8 cellular contexts compared by ENCODE assay signal in the genomic region with DNA sequence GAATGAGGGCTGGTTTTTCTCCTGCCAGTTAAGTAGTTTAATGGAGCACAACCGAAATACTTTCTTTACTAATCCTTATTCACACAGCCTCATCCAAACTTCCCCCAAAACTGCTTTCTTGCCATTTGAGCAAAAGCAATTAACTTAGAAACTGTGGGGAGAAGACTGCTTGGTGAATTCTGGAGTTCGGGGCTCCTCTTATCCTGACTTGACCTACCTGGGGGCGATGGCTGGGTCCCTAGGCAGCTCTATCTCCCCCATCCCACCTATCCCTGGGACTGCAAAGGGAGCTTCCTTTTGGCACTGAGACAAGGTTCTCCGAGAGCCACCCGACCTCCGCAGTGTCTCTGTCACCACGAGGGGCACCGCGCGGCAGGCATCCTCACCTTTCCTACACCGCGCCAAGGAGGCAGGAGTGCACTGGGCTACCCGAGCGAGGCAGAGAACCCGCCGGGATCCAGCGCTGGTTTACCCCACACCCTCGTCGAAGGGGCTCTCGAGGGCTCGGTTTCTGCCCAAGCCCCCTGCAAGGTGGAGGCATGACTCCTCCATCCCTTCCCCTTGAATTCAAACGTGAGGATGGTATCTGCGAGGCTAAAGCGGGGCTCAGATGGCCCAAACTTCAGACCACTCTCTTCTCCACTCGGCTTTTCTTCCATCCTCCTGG. TPM values are rescaled to one million over a fixed set of nuclear protein-coding genes. Genes with fewer than 3 reads are reported as not detected.
A peak's percentile ranks its signal among the peaks of the same experiment; 100 is the strongest.
DNase-seq lines count a peak whose midpoint lies in the region; ATAC-seq and TF ChIP-seq lines count a peak whose summit lies in the region.

No MANE protein-coding gene starts in this region.

- H3K23me2 ChIP-seq in H9 (ENCODE audit: insufficient read length, low read depth, low read length, poor library complexity, severe bottlenecking) = peaks cover 14% of the 10 kb centered on the region

- ATAC-seq in GM18511 (IDR thresholded peaks at IDR 0.05; ENCODE audit: unreplicated experiment) = no peak

- H2BK5ac ChIP-seq in H9 (ENCODE audit: insufficient read length, low read length) = no peak overlapping the region

- H3T11ph ChIP-seq in H9 (ENCODE audit: low read length) = no peak overlapping the region

- TF ChIP-seq CTCF in H9 (conservative IDR thresholded peaks at IDR 0.05) (no peak), OCI-LY1 (IDR thresholded peaks at IDR 0.05; ENCODE audit: low read length) (no peak; the same call in 1 of the 2 replicates), parathyroid adenoma (IDR thresholded peaks at IDR 0.05) (no peak)

- H3K4ac ChIP-seq in H9 (ENCODE audit: low read depth, low read length) = no peak overlapping the region

- H3K27me3 ChIP-seq in H9 (ENCODE audit: insufficient read depth, low read length) (no peaks in the 10 kb centered on the region), OCI-LY1 (ENCODE audit: insufficient read depth, low read length) (no peaks in the 10 kb centered on the region), parathyroid adenoma (ENCODE audit: control insufficient read depth, insufficient read depth, low read length) (no peaks in the 10 kb centered on the region)

- H2AFZ ChIP-seq in H9 (ENCODE audit: low read length) (no peak overlapping the region), OCI-LY1 (ENCODE audit: low read length) (no peak overlapping the region), parathyroid adenoma (peak overlapping the region; percentile 58)

- H3K79me1 ChIP-seq in H9 (ENCODE audit: insufficient read depth, low read depth, low read length, poor library complexity, severe bottlenecking) = no peaks in the 10 kb centered on the region

- H4K5ac ChIP-seq in H9 (ENCODE audit: insufficient read length, low read depth, low read length) = no peak overlapping the region

- 0 out of 2 replicates have a peak overlapping the region, but pooled peaks have one; percentile 69 for H3K14ac ChIP-seq in H9 (ENCODE audit: insufficient read depth, low read length)

- H2AK5ac ChIP-seq in H9 (ENCODE audit: insufficient read length, low read length) = no peak overlapping the region

- peak overlapping the region; percentile 77 to 96 (median 89); a peak in 5 of 7 replicates for H3K27ac Mint-ChIP-seq in H9
- peak overlapping the region; percentile 94 for H3K27ac Mint-ChIP-seq in activated T-helper 2 cell treated with anti-CD3 and anti-CD28 coated beads, Interferon-gamma antibody, Interleukin-2, Interleukin-4, amounts not matched to agents 10 μg/mL and 5 μg/mL and 100 μg/mL, durations not matched to agents 14 hours and 24 hours and 36 hours

- H3K18ac ChIP-seq in H9 (ENCODE audit: insufficient read length, low read depth, low read length) = peak overlapping the region; percentile 52

- DNase-seq in COLO829 (ENCODE audit: low spot score) = peak; percentile 9
- DNase-seq in H9 = peak; percentile 57
- DNase-seq in activated T-helper 2 cell treated with anti-CD3 and anti-CD28 coated beads, Interferon-gamma antibody, Interleukin-2, Interleukin-4, amounts not matched to agents 10 μg/mL and 5 μg/mL and 100 μg/mL, durations not matched to agents 14 hours and 24 hours and 36 hours (ENCODE audit: low spot score) = peak; percentile 40
- peak; percentile 17 for DNase-seq in globus pallidus (ENCODE audit: low spot score)
- no peak for DNase-seq in GM19240 (ENCODE audit: insufficient read length, low spot score)

- H4K20me1 ChIP-seq in H9 (ENCODE audit: control insufficient read depth, insufficient read depth, insufficient read length) (no peaks in the 10 kb centered on the region), OCI-LY1 (ENCODE audit: insufficient read depth, low read length) (no peaks in the 10 kb centered on the region)

- H3K79me2 ChIP-seq in H9 (ENCODE audit: insufficient read depth, low read length) (peaks cover 8% of the 10 kb centered on the region; the same call in 1 of the 2 replicates), OCI-LY1 (ENCODE audit: insufficient read depth, low read length) (peaks cover 61% of the 10 kb centered on the region), parathyroid adenoma (peaks cover 25% of the 10 kb centered on the region)

- H3K9ac ChIP-seq in H9 (ENCODE audit: extremely low read depth, insufficient read length, low read length) (peak overlapping the region; percentile 87), OCI-LY1 (ENCODE audit: low read length) (peak overlapping the region; percentile 97), parathyroid adenoma (no peak overlapping the region)

- no peaks in the 10 kb centered on the region for H3K27me3 Mint-ChIP-seq in H9 (ENCODE audit: low read depth)
- no peaks in the 10 kb centered on the region for H3K27me3 Mint-ChIP-seq in activated T-helper 2 cell treated with anti-CD3 and anti-CD28 coated beads, Interferon-gamma antibody, Interleukin-2, Interleukin-4, amounts not matched to agents 10 μg/mL and 5 μg/mL and 100 μg/mL, durations not matched to agents 14 hours and 24 hours and 36 hours (ENCODE audit: low read depth)

- peaks cover 17 to 19% of the 10 kb centered on the region in 2 experiments for H3K4me1 Mint-ChIP-seq in H9
- H3K4me1 Mint-ChIP-seq in activated T-helper 2 cell treated with anti-CD3 and anti-CD28 coated beads, Interferon-gamma antibody, Interleukin-2, Interleukin-4, amounts not matched to agents 10 μg/mL and 5 μg/mL and 100 μg/mL, durations not matched to agents 14 hours and 24 hours and 36 hours (ENCODE audit: low read depth) = peaks cover 37% of the 10 kb centered on the region

- H3K27ac ChIP-seq in H9 (ENCODE audit: insufficient read length, low read depth, low read length) (no peak overlapping the region), OCI-LY1 (ENCODE audit: low read depth, low read length, poor library complexity, severe bottlenecking) (peak overlapping the region; percentile 75), parathyroid adenoma (peak overlapping the region; percentile 99)

- no peaks in the 10 kb centered on the region for H3K9me3 ChIP-seq in H9 (ENCODE audit: control insufficient read depth, low read depth, low read length)
- no peaks in the 10 kb centered on the region for H3K9me3 ChIP-seq in OCI-LY1 (ENCODE audit: low read length)
- H3K9me3 ChIP-seq in parathyroid adenoma (ENCODE audit: control insufficient read depth, low read length) = no peaks in the 10 kb centered on the region

- no CpG with 5 or more reads among the region's 25 CpGs for WGBS in H9 (ENCODE audit: extremely low coverage, insufficient read length, low lambda C conversion rate)

- H3F3A ChIP-seq in OCI-LY1 (ENCODE audit: insufficient read depth, low read length) = no peaks in the 10 kb centered on the region

- no peak overlapping the region for H2BK120ac ChIP-seq in H9 (ENCODE audit: low read depth, low read length, poor library complexity, severe bottlenecking)

- H4K8ac ChIP-seq in H9 (replicated peaks; ENCODE audit: insufficient read length, low read depth, low read length) = no peak overlapping the region

- no peak overlapping the region for H3K23ac ChIP-seq in H9 (ENCODE audit: insufficient read length, low read depth, low read length)

- H3K56ac ChIP-seq in H9 (ENCODE audit: insufficient read length, low read depth, low read length) = no peak overlapping the region

- H2BK15ac ChIP-seq in H9 (ENCODE audit: low read depth, low read length) = no peak overlapping the region

- no peaks in the 10 kb centered on the region; a peak in 2 of 5 replicates for H3K9me3 Mint-ChIP-seq in H9
- no peaks in the 10 kb centered on the region for H3K9me3 Mint-ChIP-seq in activated T-helper 2 cell treated with anti-CD3 and anti-CD28 coated beads, Interferon-gamma antibody, Interleukin-2, Interleukin-4, amounts not matched to agents 10 μg/mL and 5 μg/mL and 100 μg/mL, durations not matched to agents 14 hours and 24 hours and 36 hours

- intact Hi-C loops in activated T-helper 2 cell treated with anti-CD3 and anti-CD28 coated beads, Interferon-gamma antibody, Interleukin-2, Interleukin-4, amounts not matched to agents 10 μg/mL and 5 μg/mL and 100 μg/mL, durations not matched to agents 14 hours and 24 hours and 36 hours (cut with micrococcal nuclease) = loop anchor here (2.0 to 10.0 kb wide), 2 partner anchors 47 to 175 kb away; a partner anchor contains a TSS

- H3K36me3 ChIP-seq in OCI-LY1 (ENCODE audit: insufficient read depth, low read length) (peaks cover 29% of the 10 kb centered on the region), parathyroid adenoma (ENCODE audit: control insufficient read depth, insufficient read depth, low read length) (no peaks in the 10 kb centered on the region)

- peaks cover 24 to 32% (median 30%) of the 10 kb centered on the region in 3 experiments for H3K36me3 Mint-ChIP-seq in H9 (ENCODE audit: insufficient read depth in 1 of 3, low read depth in 3 of 3)
- H3K36me3 Mint-ChIP-seq in activated T-helper 2 cell treated with anti-CD3 and anti-CD28 coated beads, Interferon-gamma antibody, Interleukin-2, Interleukin-4, amounts not matched to agents 10 μg/mL and 5 μg/mL and 100 μg/mL, durations not matched to agents 14 hours and 24 hours and 36 hours (ENCODE audit: low read depth) = peaks cover 56% of the 10 kb centered on the region

- peak overlapping the region; percentile 71 for H3K4me3 ChIP-seq in OCI-LY1 (ENCODE audit: low read depth, low read length, poor library complexity, severe bottlenecking)
- peak overlapping the region; percentile 100 for H3K4me3 ChIP-seq in parathyroid adenoma (ENCODE audit: low read depth, low read length)

- no peak overlapping the region for H2BK12ac ChIP-seq in H9 (ENCODE audit: insufficient read length, low read depth, low read length)

- H3K4me1 ChIP-seq in H9 (ENCODE audit: insufficient read depth, low read length) (no peaks in the 10 kb centered on the region), OCI-LY1 (ENCODE audit: insufficient read depth, low read length, severe bottlenecking) (peaks cover 38% of the 10 kb centered on the region), parathyroid adenoma (peaks cover 10% of the 10 kb centered on the region)

- H2BK20ac ChIP-seq in H9 (ENCODE audit: low read depth, low read length, poor library complexity, severe bottlenecking) = no peak overlapping the region

- H3K4me3 Mint-ChIP-seq in H9 = peak overlapping the region; percentile 95
- peak overlapping the region; percentile 91 for H3K4me3 Mint-ChIP-seq in activated T-helper 2 cell treated with anti-CD3 and anti-CD28 coated beads, Interferon-gamma antibody, Interleukin-2, Interleukin-4, amounts not matched to agents 10 μg/mL and 5 μg/mL and 100 μg/mL, durations not matched to agents 14 hours and 24 hours and 36 hours (ENCODE audit: low read depth)

- no peak overlapping the region for H4K91ac ChIP-seq in H9 (ENCODE audit: insufficient read length, low read depth, low read length)

- no peaks in the 10 kb centered on the region for H3K9me2 ChIP-seq in OCI-LY1 (ENCODE audit: low read depth, low read length)

- H3K4me2 ChIP-seq in H9 (ENCODE audit: insufficient read depth, insufficient read length, low read length) = peak overlapping the region; percentile 65
- H3K4me2 ChIP-seq in OCI-LY1 (ENCODE audit: low read length) = peak overlapping the region; percentile 97
- H3K4me2 ChIP-seq in parathyroid adenoma (ENCODE audit: low read length) = peak overlapping the region; percentile 92

RNA-seq across cellular contexts. Expression of a gene that starts 0.7 kb away (rescaled TPM):
- 28.3 and 30.2 TPM in 2 replicates for total RNA-seq in H9 (2021)
- total RNA-seq in activated T-helper 2 cell treated with anti-CD3 and anti-CD28 coated beads, Interferon-gamma antibody, Interleukin-2, Interleukin-4, amounts not matched to agents 10 μg/mL and 5 μg/mL and 100 μg/mL, durations not matched to agents 14 hours and 24 hours and 36 hours = 57.3 and 58.5 TPM in 2 replicates

RNA-seq across cellular contexts. Expression of a gene that starts 1.0 kb away (rescaled TPM):
- 461 and 466 TPM in 2 replicates for total RNA-seq in H9 (2021)
- total RNA-seq in activated T-helper 2 cell treated with anti-CD3 and anti-CD28 coated beads, Interferon-gamma antibody, Interleukin-2, Interleukin-4, amounts not matched to agents 10 μg/mL and 5 μg/mL and 100 μg/mL, durations not matched to agents 14 hours and 24 hours and 36 hours = 420 and 421 TPM in 2 replicates

RNA-seq across cellular contexts. Expression of a gene that starts 30.5 kb away (rescaled TPM):
- total RNA-seq in H9 (2021) = 18.4 and 19.8 TPM in 2 replicates
- total RNA-seq in activated T-helper 2 cell treated with anti-CD3 and anti-CD28 coated beads, Interferon-gamma antibody, Interleukin-2, Interleukin-4, amounts not matched to agents 10 μg/mL and 5 μg/mL and 100 μg/mL, durations not matched to agents 14 hours and 24 hours and 36 hours = 23.4 and 25.8 TPM in 2 replicates

RNA-seq across cellular contexts. Expression of a gene that starts 59.3 kb away (rescaled TPM):
- total RNA-seq in H9 (2021) = 1.0 and 1.2 TPM in 2 replicates
- total RNA-seq in activated T-helper 2 cell treated with anti-CD3 and anti-CD28 coated beads, Interferon-gamma antibody, Interleukin-2, Interleukin-4, amounts not matched to agents 10 μg/mL and 5 μg/mL and 100 μg/mL, durations not matched to agents 14 hours and 24 hours and 36 hours = not detected in 2 replicates
